8 cellular contexts compared by ENCODE assay signal in genomic region chrX:20139966-20140365, GRCh38. TPM values are rescaled to one million over a fixed set of nuclear protein-coding genes. Genes with fewer than 3 reads are reported as not detected.
DNase-seq lines count a peak whose midpoint lies in the region; ATAC-seq, FAIRE-seq and TF ChIP-seq lines count a peak whose summit lies in the region.

No MANE protein-coding gene starts in this region.

- peaks cover 53% of the 10 kb centered on the region for H3K4me1 ChIP-seq in HepG2 (ENCODE audit: insufficient read depth, low read length)
- peaks cover 0 to 14% (median 1%) of the 10 kb centered on the region in 4 donors for H3K4me1 ChIP-seq in right lobe of liver
- peaks cover 12% of the 10 kb centered on the region for H3K4me1 ChIP-seq in astrocyte (ENCODE audit: insufficient read depth, low read length)
- H3K4me1 ChIP-seq in lower lobe of right lung: peaks cover 17% of the 10 kb centered on the region
- H3K4me1 ChIP-seq in left lung: peaks cover 2 to 5% of the 10 kb centered on the region in 2 donors

- peak overlapping the region; percentile 70 for H3K4me2 ChIP-seq in HepG2 (ENCODE audit: low read depth, low read length)
- peak overlapping the region; percentile 85 for H3K4me2 ChIP-seq in astrocyte (ENCODE audit: low read length)

- H2AFZ ChIP-seq in HepG2 (ENCODE audit: low read length) (no peak overlapping the region), astrocyte (ENCODE audit: low read depth, low read length) (no peak overlapping the region)

- no peak for DNase-seq in HepG2 (ENCODE audit: low spot score)
- no peak for DNase-seq in right lobe of liver
- DNase-seq in astrocyte (ENCODE audit: low read depth): peak; percentile 67
- no peak for DNase-seq in lower lobe of right lung
- DNase-seq in left lung: no peak
- no peak for DNase-seq in GM12892 (ENCODE audit: insufficient read length)

- ATAC-seq in HepG2 (no peak), right lobe of liver (no peak), lower lobe of right lung (no peak), left lung (no peak), GM21717 (IDR thresholded peaks at IDR 0.05; ENCODE audit: unreplicated experiment) (no peak), GM19328 (IDR thresholded peaks at IDR 0.05; ENCODE audit: unreplicated experiment) (no peak)

- no peak for TF ChIP-seq RAD21 in HepG2 (CRISPR knock-in tag; IDR thresholded peaks at IDR 0.05)

- no peaks in the 10 kb centered on the region for H3K36me3 Mint-ChIP-seq in astrocyte (ENCODE audit: low read depth, unreplicated experiment)

- peak overlapping the region; percentile 43; the same call in 1 of the 2 replicates for H3K9ac ChIP-seq in HepG2 (ENCODE audit: insufficient read depth, low read depth, low read length)
- H3K9ac ChIP-seq in astrocyte (ENCODE audit: low read length): peak overlapping the region; percentile 92

- H3K4me3 Mint-ChIP-seq in astrocyte (ENCODE audit: unreplicated experiment): peak overlapping the region; percentile 88

- peaks cover 26% of the 10 kb centered on the region for H4K20me1 ChIP-seq in HepG2 (ENCODE audit: insufficient read depth, low read length)
- H4K20me1 ChIP-seq in astrocyte (ENCODE audit: insufficient read depth, low read length): peaks cover 33% of the 10 kb centered on the region

- H3K79me2 ChIP-seq in HepG2 (ENCODE audit: insufficient read depth, low read length) (peaks cover 41% of the 10 kb centered on the region), astrocyte (ENCODE audit: insufficient read depth, low read length) (peaks cover 55% of the 10 kb centered on the region)

- H3K4me3 ChIP-seq in HepG2 (replicated peaks in 1 of 3; ENCODE audit: insufficient read depth in 1 of 3, low read depth in 2 of 3, low read length in 3 of 3) (peak overlapping the region; percentile 80 to 89 (median 87); a peak in 5 of 6 replicates), right lobe of liver (peak overlapping the region in 1 of 3 donors; percentile 93), astrocyte (ENCODE audit: insufficient read depth, low read depth, low read length) (peak overlapping the region; percentile 87), lower lobe of right lung (peak overlapping the region; percentile 72), left lung (peak overlapping the region in 1 of 2 donors; percentile 62)

- no peaks in the 10 kb centered on the region for H3K9me3 Mint-ChIP-seq in astrocyte (ENCODE audit: unreplicated experiment)

- POLR2A ChIA-PET in HepG2 (lab: Yijun Ruan, JAX): no interaction called here

- no peaks in the 10 kb centered on the region for H3K27me3 ChIP-seq in HepG2 (ENCODE audit: control insufficient read depth in 1 of 2, insufficient read depth in 2 of 2, low read length in 2 of 2)
- H3K27me3 ChIP-seq in right lobe of liver: no peaks in the 10 kb centered on the region
- no peaks in the 10 kb centered on the region for H3K27me3 ChIP-seq in astrocyte (ENCODE audit: insufficient read depth, low read length)
- H3K27me3 ChIP-seq in lower lobe of right lung (ENCODE audit: low read depth): no peaks in the 10 kb centered on the region
- H3K27me3 ChIP-seq in left lung: no peaks in the 10 kb centered on the region

- BruUV-seq in HepG2 (replicated peaks; lab: Mats Ljungman, UMichigan): no TSS peak

- H3K9me3 ChIP-seq in HepG2 (ENCODE audit: low read length) (no peaks in the 10 kb centered on the region), right lobe of liver (no peaks in the 10 kb centered on the region), astrocyte (ENCODE audit: insufficient read depth, low read depth, low read length) (no peaks in the 10 kb centered on the region), lower lobe of right lung (no peaks in the 10 kb centered on the region), left lung (no peaks in the 10 kb centered on the region)

- H3K27me3 Mint-ChIP-seq in astrocyte (ENCODE audit: low read depth, unreplicated experiment): no peaks in the 10 kb centered on the region

- TF ChIP-seq POLR2A in HepG2 (IDR thresholded peaks at IDR 0.05; ENCODE audit: insufficient read depth in 1 of 2, low read depth in 2 of 2, low read length in 2 of 2) (no peak), right lobe of liver (IDR thresholded peaks at IDR 0.05) (no peak), GM12892 (IDR thresholded peaks at IDR 0.05; ENCODE audit: low read depth, low read length) (no peak)

- H3K27ac Mint-ChIP-seq in astrocyte (ENCODE audit: unreplicated experiment): no peak overlapping the region

- CTCF ChIA-PET in HepG2 (lab: Yijun Ruan, JAX; ENCODE audit: low intra/inter-chr PET ratio, low total read pairs): no interaction called here

- in situ Hi-C loops in HepG2 (cut with HindIII; ENCODE audit: extremely low pct_ligation_motif_present, low pct_unique_long_range_greater_than_20kb): no loop called here

- H3K36me3 ChIP-seq in HepG2 (replicated peaks in 1 of 2; ENCODE audit: control insufficient read depth in 1 of 2, insufficient read depth in 2 of 2, low read length in 2 of 2): peaks cover 4 to 12% of the 10 kb centered on the region in 2 experiments; a peak in 2 of 5 replicates
- H3K36me3 ChIP-seq in right lobe of liver: peaks cover 2 to 33% (median 4%) of the 10 kb centered on the region in 4 donors
- peaks cover 22% of the 10 kb centered on the region for H3K36me3 ChIP-seq in astrocyte (ENCODE audit: insufficient read depth, low read length)
- H3K36me3 ChIP-seq in lower lobe of right lung: peaks cover 35% of the 10 kb centered on the region
- H3K36me3 ChIP-seq in left lung: peaks cover 4 to 13% of the 10 kb centered on the region in 2 donors

- WGBS in HepG2 (ENCODE audit: low lambda C conversion rate): 29% methylated on average over 2 of the region's 2 CpGs
- WGBS in right lobe of liver (ENCODE audit: insufficient coverage, low coverage, low lambda C conversion rate, missing lambda C conversion rate): 69% methylated on average over 2 of the region's 2 CpGs

- TF ChIP-seq CTCF in HepG2 (CRISPR knock-in tag; IDR thresholded peaks at IDR 0.05) (no peak), right lobe of liver (IDR thresholded peaks at IDR 0.05) (no peak), astrocyte (IDR thresholded peaks at IDR 0.05; ENCODE audit: insufficient read depth, low read depth, low read length) (no peak), lower lobe of right lung (IDR thresholded peaks at IDR 0.05) (no peak), left lung (IDR thresholded peaks at IDR 0.05) (no peak)

- FAIRE-seq in HepG2 (lab: Jason Lieb, UNC) (no peak), astrocyte (lab: Jason Lieb, UNC) (peak; percentile 96), GM12892 (lab: Jason Lieb, UNC) (no peak)

- peaks cover 5% of the 10 kb centered on the region for H3K4me1 Mint-ChIP-seq in astrocyte (ENCODE audit: low read depth, unreplicated experiment)

- no peak overlapping the region for H3K27ac ChIP-seq in HepG2 (ENCODE audit: extremely low read length, insufficient read depth, low read length)
- H3K27ac ChIP-seq in right lobe of liver: no peak overlapping the region
- peak overlapping the region; percentile 21 for H3K27ac ChIP-seq in astrocyte (ENCODE audit: low read depth, low read length)
- H3K27ac ChIP-seq in lower lobe of right lung: no peak overlapping the region
- H3K27ac ChIP-seq in left lung: no peak overlapping the region

- TF ChIP-seq EP300 in HepG2 (IDR thresholded peaks at IDR 0.05; ENCODE audit: low read depth in 2 of 2, low read length in 2 of 2) (no peak), HepG2 (CRISPR knock-in tag; IDR thresholded peaks at IDR 0.05; ENCODE audit: borderline replicate concordance) (no peak)

- intact Hi-C loops in HepG2 (cut with micrococcal nuclease; ENCODE audit: unreplicated experiment): no loop called here
- intact Hi-C loops in right lobe of liver (cut with DNase I): no loop called here
- intact Hi-C loops in lower lobe of right lung (cut with DNase I): no loop called here
- intact Hi-C loops in left lung (cut with DNase I): no loop called here

RNA-seq across cellular contexts. Expression of gene EIF1AX, which starts 1.7 kb away (rescaled TPM):
- total RNA-seq in HepG2 (2016; rRNA removed; fragmentation: Illumina TruSeq; extraction: Trizol) (82.7 and 124 TPM in 2 replicates), right lobe of liver (10 to 100 TPM; 31.1 to 71.6 (median 44.4) TPM), astrocyte (80.8 and 88.5 TPM in 2 replicates), lower lobe of right lung (60.0 TPM), left lung (10 to 100 TPM; 87.4 to 97.2 TPM)
- total RNA-seq in HepG2 (2016; cell fraction: cytosol; rRNA removed; fragmentation: Illumina TruSeq; extraction: Trizol; ENCODE audit: low read depth): 5.1 and 6.9 TPM in 2 replicates
- total RNA-seq in HepG2 (2016; cell fraction: insoluble cytoplasmic fraction; rRNA removed; fragmentation: Illumina TruSeq; extraction: Trizol): 79.6 and 135 TPM in 2 replicates
- 24.9 and 26.4 TPM in 2 replicates for total RNA-seq in HepG2 (2016; cell fraction: membrane; rRNA removed; fragmentation: Illumina TruSeq; extraction: Trizol)
- 38.4 and 40.2 TPM in 2 replicates for total RNA-seq in HepG2 (2016; cell fraction: nucleus; rRNA removed; fragmentation: Illumina TruSeq; extraction: Trizol)
- 24.9 and 35.1 TPM in 2 replicates for polyA plus RNA-seq in HepG2 (2011; rRNA removed)
- polyA plus RNA-seq in HepG2 (2011; cell fraction: cytosol; rRNA removed): 7.5 and 14.6 TPM in 2 replicates
- 7.1 and 9.1 TPM in 2 replicates for polyA plus RNA-seq in HepG2 (2011; cell fraction: nucleus; rRNA removed)
- 59.9 and 64.7 TPM in 2 replicates for polyA plus RNA-seq in HepG2 (2012)
- polyA plus RNA-seq in HepG2 (2016; cell fraction: cytosol; fragmentation: Illumina TruSeq; extraction: Trizol; ENCODE audit: low read depth): 11.9 and 14.1 TPM in 2 replicates
- 199 and 224 TPM in 2 replicates for polyA plus RNA-seq in HepG2 (2016; cell fraction: insoluble cytoplasmic fraction; fragmentation: Illumina TruSeq; extraction: Trizol; ENCODE audit: low read depth)
- 30.3 and 31.0 TPM in 2 replicates for polyA plus RNA-seq in HepG2 (2016; cell fraction: membrane; fragmentation: Illumina TruSeq; extraction: Trizol; ENCODE audit: low read depth)
- polyA plus RNA-seq in HepG2 (2016; cell fraction: nucleus; fragmentation: Illumina TruSeq; extraction: Trizol; ENCODE audit: insufficient read depth, low read depth): 76.8 and 77.3 TPM in 2 replicates
- polyA minus RNA-seq in HepG2 (2011; rRNA and poly(A)+ RNA removed; ENCODE audit: low replicate concordance): 14.2 and 14.3 TPM in 2 replicates
- polyA minus RNA-seq in HepG2 (2011; cell fraction: cytosol; rRNA and poly(A)+ RNA removed): 31.8 and 32.0 TPM in 2 replicates
- polyA minus RNA-seq in HepG2 (2011; cell fraction: nucleus; rRNA and poly(A)+ RNA removed): 24.5 and 26.0 TPM in 2 replicates
- 88.7 TPM for polyA plus RNA-seq in GM12892 (2012; ENCODE audit: missing spikeins)

RNA-seq across cellular contexts. Expression of gene MAP7D2, which starts 23.3 kb away (rescaled TPM):
- total RNA-seq in HepG2 (2016; rRNA removed; fragmentation: Illumina TruSeq; extraction: Trizol): 10.5 and 14.2 TPM in 2 replicates
- total RNA-seq in HepG2 (2016; cell fraction: cytosol; rRNA removed; fragmentation: Illumina TruSeq; extraction: Trizol; ENCODE audit: low read depth): 1.6 and 1.7 TPM in 2 replicates
- 10.8 and 14.2 TPM in 2 replicates for total RNA-seq in HepG2 (2016; cell fraction: insoluble cytoplasmic fraction; rRNA removed; fragmentation: Illumina TruSeq; extraction: Trizol)
- total RNA-seq in HepG2 (2016; cell fraction: membrane; rRNA removed; fragmentation: Illumina TruSeq; extraction: Trizol): 4.6 and 5.0 TPM in 2 replicates
- total RNA-seq in HepG2 (2016; cell fraction: nucleus; rRNA removed; fragmentation: Illumina TruSeq; extraction: Trizol): 6.9 and 9.9 TPM in 2 replicates
- 7.2 and 9.6 TPM in 2 replicates for polyA plus RNA-seq in HepG2 (2011; rRNA removed)
- 5.8 and 5.9 TPM in 2 replicates for polyA plus RNA-seq in HepG2 (2011; cell fraction: cytosol; rRNA removed)
- polyA plus RNA-seq in HepG2 (2011; cell fraction: nucleus; rRNA removed): 8.1 and 8.2 TPM in 2 replicates
- polyA plus RNA-seq in HepG2 (2012): 7.2 and 8.2 TPM in 2 replicates
- polyA plus RNA-seq in HepG2 (2016; cell fraction: cytosol; fragmentation: Illumina TruSeq; extraction: Trizol; ENCODE audit: low read depth): 1.3 and 1.5 TPM in 2 replicates
- 15.0 and 15.7 TPM in 2 replicates for polyA plus RNA-seq in HepG2 (2016; cell fraction: insoluble cytoplasmic fraction; fragmentation: Illumina TruSeq; extraction: Trizol; ENCODE audit: low read depth)
- 3.5 and 4.2 TPM in 2 replicates for polyA plus RNA-seq in HepG2 (2016; cell fraction: membrane; fragmentation: Illumina TruSeq; extraction: Trizol; ENCODE audit: low read depth)
- polyA plus RNA-seq in HepG2 (2016; cell fraction: nucleus; fragmentation: Illumina TruSeq; extraction: Trizol; ENCODE audit: insufficient read depth, low read depth): 17.4 and 18.7 TPM in 2 replicates
- 0.07 and 4.4 TPM in 2 replicates for polyA minus RNA-seq in HepG2 (2011; rRNA and poly(A)+ RNA removed; ENCODE audit: low replicate concordance)
- 5.4 and 6.0 TPM in 2 replicates for polyA minus RNA-seq in HepG2 (2011; cell fraction: cytosol; rRNA and poly(A)+ RNA removed)
- polyA minus RNA-seq in HepG2 (2011; cell fraction: nucleus; rRNA and poly(A)+ RNA removed): 3.7 and 5.6 TPM in 2 replicates
- total RNA-seq in right lobe of liver: under 1 TPM in 4 of 6 experiments, not detected in 2; 0.11 to 0.49 (median 0.30) TPM
- total RNA-seq in astrocyte: 1.2 and 1.3 TPM in 2 replicates
- total RNA-seq in lower lobe of right lung: 0.35 TPM
- 1 to 10 TPM in 1 of 2 donors, under 1 TPM in 1; 0.45 to 1.5 TPM for total RNA-seq in left lung
- 0.98 TPM for polyA plus RNA-seq in GM12892 (2012; ENCODE audit: missing spikeins)
